1 cellular context compared by ENCODE assay signal in genomic region chr6:25085761-25086160, GRCh38.
TF ChIP-seq lines count a peak whose summit lies in the region.

No MANE protein-coding gene starts in this region.

TF ChIP-seq in GM23338, 12 proteins besides CTCF, POLR2A, EP300 and RAD21 (continued from another document):
- TF ChIP-seq ETS1 (IDR thresholded peaks at IDR 0.05) (no peak), REST (IDR thresholded peaks at IDR 0.05; ENCODE audit: unreplicated experiment) (no peak), ZNF331 (CRISPR knock-in tag; IDR thresholded peaks at IDR 0.05; ENCODE audit: low read depth) (no peak), EZH2phosphoT487 (IDR thresholded peaks at IDR 0.05; ENCODE audit: unreplicated experiment) (no peak), NANOG (IDR thresholded peaks at IDR 0.05; ENCODE audit: borderline replicate concordance) (no peak)
